ENCODE assay signal across 11 cellular contexts in genomic region chr11:87281496-87281895, GRCh38.
DNase-seq lines count a peak whose midpoint lies in the region; TF ChIP-seq lines count a peak whose summit lies in the region.
"Had no signal": no experiment of that assay in that cellular context is flagged by ENCODE, and none has a peak within 500 bp of the region (broad histone marks: within the 10 kb centered on the region; RNA-seq: fewer than 3 reads in every experiment).

No MANE protein-coding gene starts in this region.

- TF ChIP-seq CTCF in AG09319 (IDR thresholded peaks at IDR 0.05; ENCODE audit: low read depth, low read length) (peak; percentile 31), liver (IDR thresholded peaks at IDR 0.05; ENCODE audit: low read depth, low read length, missing input control) (peak; percentile 24), colonic mucosa (IDR thresholded peaks at IDR 0.05) (no peak)

- no peaks in the 10 kb centered on the region for H3K9me3 ChIP-seq in liver (ENCODE audit: control insufficient read depth in 4 of 4, low read length in 3 of 4)
- no peaks in the 10 kb centered on the region for H3K9me3 ChIP-seq in colonic mucosa

- H3K9ac ChIP-seq in liver (ENCODE audit: low read depth in 1 of 2, low read length in 2 of 2) (no peak overlapping the region), colonic mucosa (ENCODE audit: low read depth in 2 of 2, low read length in 2 of 2) (no peak overlapping the region)
- H3K9ac ChIP-seq: parathyroid adenoma had no signal

- TF ChIP-seq RAD21 in liver (IDR thresholded peaks at IDR 0.05), result peak; percentile 63 to 67

- H3K4me1 ChIP-seq in liver (ENCODE audit: control insufficient read depth in 4 of 4, insufficient read depth in 4 of 4, low read length in 3 of 4), result peaks cover 2 to 10% (median 7%) of the 10 kb centered on the region in 4 donors
- H3K4me1 ChIP-seq in colonic mucosa, result no peaks in the 10 kb centered on the region
- H3K4me1 ChIP-seq: parathyroid adenoma had no signal

- H3K36me3 ChIP-seq in liver (ENCODE audit: control insufficient read depth in 4 of 4, insufficient read depth in 3 of 4, low read depth in 1 of 4, low read length in 3 of 4) (no peaks in the 10 kb centered on the region), colonic mucosa (no peaks in the 10 kb centered on the region)

- H3K4me3 ChIP-seq in liver (ENCODE audit: low read depth in 1 of 3, low read length in 3 of 3) (no peak overlapping the region), colonic mucosa (no peak overlapping the region)

- H3K27ac ChIP-seq in liver (ENCODE audit: low read depth in 1 of 2, low read length in 2 of 2), result no peak overlapping the region
- H3K27ac ChIP-seq in colonic mucosa, result no peak overlapping the region
- H3K27ac ChIP-seq: parathyroid adenoma had no signal

- WGBS in liver, result 66% methylated on average over 3 of the region's 3 CpGs

- H3K27me3 ChIP-seq in liver (ENCODE audit: control insufficient read depth in 4 of 4, insufficient read depth in 4 of 4, low read length in 3 of 4), result no peaks in the 10 kb centered on the region
- no peaks in the 10 kb centered on the region for H3K27me3 ChIP-seq in colonic mucosa

- DNase-seq in AG09319 (ENCODE audit: extremely low read depth, low read depth), result peak; percentile 49
- DNase-seq in M059J (ENCODE audit: low read depth), result peak; percentile 15
- peak; percentile 84 for DNase-seq in dedifferentiated amniotic fluid mesenchymal stem cell (ENCODE audit: extremely low spot score)
- no peak for DNase-seq in activated naive CD4-positive, alpha-beta T cell treated with anti-CD3 and anti-CD28 coated beads, Interleukin-2, amount 50 U/mL, for 16 hours
- DNase-seq in LoVo (ENCODE audit: low spot score), result no peak
- no peak for DNase-seq in colonic mucosa
- DNase-seq in posterior vena cava (ENCODE audit: low spot score), result no peak
- DNase-seq: NCI-H526 treated with DMSO at 0.1 percent for 48 hours; stimulated activated naive CD4-positive, alpha-beta T cell treated with Interleukin-2 at 50 U/mL for 16 hours had no signal

- intact Hi-C loops in colonic mucosa (cut with DNase I), result loop anchor here (10.0 kb wide), 1 partner anchor 307 kb away; no protein-coding TSS in a partner anchor
- intact Hi-C loops in posterior vena cava (cut with DNase I), result loop anchor here (5.0 to 10.0 kb wide), 2 partner anchors 339 to 347 kb away; no protein-coding TSS in a partner anchor

TF ChIP-seq in liver, 16 proteins besides CTCF, POLR2A, EP300 and RAD21:
- no peak for TF ChIP-seq ATF3 (IDR thresholded peaks at IDR 0.05)
- TF ChIP-seq RXRA (IDR thresholded peaks at IDR 0.05), result no peak
- TF ChIP-seq REST (IDR thresholded peaks at IDR 0.05), result no peak
- TF ChIP-seq ZBTB33 (IDR thresholded peaks at IDR 0.05), result no peak
- no peak for TF ChIP-seq FOXA1 (IDR thresholded peaks at IDR 0.05)
- TF ChIP-seq NR2F2 (IDR thresholded peaks at IDR 0.05), result no peak
- no peak for TF ChIP-seq MAX (IDR thresholded peaks at IDR 0.05)
- no peak for TF ChIP-seq HNF4G (IDR thresholded peaks at IDR 0.05)
- no peak for TF ChIP-seq GABPA (IDR thresholded peaks at IDR 0.05 in 1 of 2, conservative IDR thresholded peaks at IDR 0.05 in 1 of 2)

Comparison
In these comparisons a context has a peak if more than half of its experiments do, and no peak if none do; other contexts are left out.
1. DNase-seq: peak in AG09319 (single experiment), M059J (single experiment) and dedifferentiated amniotic fluid mesenchymal stem cell (single experiment); none in activated naive CD4-positive, alpha-beta T cell treated with anti-CD3 and anti-CD28 coated beads, Interleukin-2, amount 50 U/mL, for 16 hours (single experiment), LoVo (single experiment), colonic mucosa (single experiment) and posterior vena cava (single experiment).